Comparison of ENCODE assay signal across 26 cellular contexts in the genomic region with DNA sequence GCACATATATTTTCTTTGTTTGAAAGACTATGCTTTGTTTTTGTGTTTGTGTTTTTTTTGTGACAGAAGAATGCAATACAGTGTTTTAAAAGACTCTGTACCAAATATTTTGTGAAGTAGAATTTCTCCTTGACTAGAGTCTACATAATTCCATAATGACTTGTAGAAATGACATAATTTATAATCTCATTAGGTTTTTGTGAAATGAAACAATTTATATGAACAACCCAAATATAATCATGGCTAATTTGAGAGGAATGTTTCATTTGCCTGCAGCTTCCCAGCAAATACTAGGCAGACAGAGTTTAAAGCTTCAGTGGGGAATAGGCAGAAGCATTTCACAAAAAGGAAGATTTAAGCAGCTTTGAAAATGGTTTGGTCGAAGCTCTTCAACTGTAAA.
"Had no signal": no experiment of that assay in that cellular context is flagged by ENCODE, and none has a peak within 500 bp of the region (broad histone marks: within the 10 kb centered on the region; RNA-seq: fewer than 3 reads in every experiment).

No MANE protein-coding gene starts in this region.

- H3K36me3 ChIP-seq: neutrophil, pancreas, prostate gland, right lobe of liver, sigmoid colon, stomach, thoracic aorta, thyroid gland, tibial nerve, upper lobe of left lung, vagina had no signal

- DNase-seq: naive thymus-derived CD8-positive, alpha-beta T cell; nephron progenitor cell; nucleus accumbens; pancreas; retina; right cardiac atrium; right lobe of liver; sigmoid colon; small intestine; stimulated activated CD4-positive, alpha-beta T cell treated with anti-CD3 and anti-CD28 coated beads, Interleukin-15, amount 100 ng/mL, for 24 hours; stimulated activated CD4-positive, alpha-beta T cell treated with anti-CD3 and anti-CD28 coated beads, Interleukin-2, amount 100 ng/mL, for 24 hours; stimulated activated CD4-positive, alpha-beta T cell treated with anti-CD3 and anti-CD28 coated beads, Interleukin-2, amount 100 ng/mL, for 48 hours; stimulated activated CD4-positive, alpha-beta T cell treated with anti-CD3 and anti-CD28 coated beads, Interleukin-4, amount 100 ng/mL, for 24 hours; stimulated activated naive B cell treated with anti-CD40 and anti-IgM and Interleukin-4, amounts not matched to agents 10 μg/mL and 1 μg/mL and 100 μg/mL, for 72 hours; stimulated activated naive CD4-positive, alpha-beta T cell treated with Interleukin-2 at 50 U/mL for 16 hours; stomach; thyroid gland; trophoblast cell; upper lobe of left lung had no signal

- ATAC-seq: naive thymus-derived CD8-positive, alpha-beta T cell; natural killer cell treated with Interleukin-12 subunit alpha and Interleukin-12 subunit beta and Interleukin-15 and Interleukin-18, amount 100 ng/mL, for 72 hours; pancreas; right cardiac atrium; right lobe of liver; stimulated activated effector memory CD8-positive, alpha-beta T cell treated with anti-CD3 and anti-CD28 coated beads, Interleukin-12 subunit alpha, Interleukin-12 subunit beta, amount 100 ng/mL, for 72 hours; stimulated activated naive B cell treated with anti-CD40 and anti-IgM and Interleukin-4, amounts not matched to agents 10 μg/mL and 1 μg/mL and 100 μg/mL, for 72 hours had no signal

- H3K4me3 ChIP-seq: pancreas, prostate gland, right lobe of liver, sigmoid colon, stomach, thoracic aorta, thyroid gland, tibial nerve, upper lobe of left lung, vagina had no signal

- H3K27me3 ChIP-seq: neutrophil, pancreas, right lobe of liver, sigmoid colon, stomach, thyroid gland, tibial nerve, upper lobe of left lung, vagina had no signal

- H3K27ac ChIP-seq: neutrophil, pancreas, prostate gland, right lobe of liver, sigmoid colon, stomach, thoracic aorta, thyroid gland, tibial nerve, upper lobe of left lung, vagina had no signal

- H3K4me1 ChIP-seq: pancreas, prostate gland, right lobe of liver, thyroid gland, tibial nerve, upper lobe of left lung, vagina had no signal

- H3K9me3 ChIP-seq: neutrophil, pancreas, prostate gland, right lobe of liver, sigmoid colon, stomach, thoracic aorta, thyroid gland, tibial nerve, upper lobe of left lung, vagina had no signal
